Comparison of ENCODE assay signal across 8 cellular contexts in genomic region chr7:43646603-43647313, GRCh38.
DNase-seq lines count a peak whose midpoint lies in the region; ATAC-seq and TF ChIP-seq lines count a peak whose summit lies in the region.

No MANE protein-coding gene starts in this region.

- TF ChIP-seq CTCF in WTC11 (IDR thresholded peaks at IDR 0.05) (no peak), heart right ventricle (IDR thresholded peaks at IDR 0.05) (no peak)

- H2AFZ ChIP-seq in GM23248, result no peak overlapping the region

- WGBS in GM23248 (ENCODE audit: low coverage in 1 of 2, low lambda C conversion rate in 2 of 2, missing lambda C conversion rate in 2 of 2), 2 experiments, result 1 to 3% methylated on average over 8 of the region's 8 CpGs
- 27% methylated on average over 8 of the region's 8 CpGs for WGBS in heart right ventricle, 2 donors

- POLR2A ChIA-PET in WTC11 (lab: Charles Lee), result no interaction called here

- peak overlapping the region; percentile 18 for H3K4me3 Mint-ChIP-seq in WTC11

- H3K9me2 ChIP-seq in GM23248 (ENCODE audit: insufficient read depth), result no peaks in the 10 kb centered on the region

- H3K79me2 ChIP-seq in GM23248 (ENCODE audit: insufficient read depth), result peaks cover 21% of the 10 kb centered on the region

- H3K27ac ChIP-seq in GM23248 (peak overlapping the region; percentile 99), heart right ventricle (peak overlapping the region; percentile 72 to 96 (median 90)), skin epidermis (peak overlapping the region in 20 of 21 experiments; percentile 44 to 98 (median 90))

- peak overlapping the region; percentile 88 for H3K9ac ChIP-seq in GM23248

- no peaks in the 10 kb centered on the region for H3K27me3 Mint-ChIP-seq in WTC11 (ENCODE audit: low read depth)

- H4K20me1 ChIP-seq in GM23248 (ENCODE audit: insufficient read depth), result no peaks in the 10 kb centered on the region

- intact Hi-C loops in heart right ventricle (cut with DNase I), result loop anchor here in 3 of 10 donors (5.0 kb wide), 2 partner anchors 51 to 64 kb away; partner anchors contain the start of gene STK17A (in 3 of the 3)

- peak overlapping the region; percentile 76 for H3K4me2 ChIP-seq in GM23248 (ENCODE audit: unreplicated experiment)

- no peaks in the 10 kb centered on the region for H3K9me3 Mint-ChIP-seq in WTC11

- H3K27ac Mint-ChIP-seq in WTC11, result peak overlapping the region; percentile 98

- in situ Hi-C loops in GM23248 (cut with MboI), result no loop called here

- H3K9me3 ChIP-seq in GM23248 (ENCODE audit: low read depth), result no peaks in the 10 kb centered on the region
- H3K9me3 ChIP-seq in heart right ventricle, result no peaks in the 10 kb centered on the region

- no peaks in the 10 kb centered on the region for H3K36me3 ChIP-seq in GM23248 (ENCODE audit: low read depth)
- H3K36me3 ChIP-seq in heart right ventricle, result peaks cover 0 to 36% (median 7%) of the 10 kb centered on the region in 9 donors

- H3K27me3 ChIP-seq in GM23248 (replicated peaks; ENCODE audit: insufficient read depth) (no peaks in the 10 kb centered on the region), heart right ventricle (no peaks in the 10 kb centered on the region)

- H3K4me1 ChIP-seq in GM23248 (ENCODE audit: insufficient read depth) (peaks cover 58% of the 10 kb centered on the region), heart right ventricle (peaks cover 36 to 82% (median 69%) of the 10 kb centered on the region in 9 donors)

- H3K4me1 Mint-ChIP-seq in WTC11, result peaks cover 66% of the 10 kb centered on the region

- H3K4me3 ChIP-seq in GM23248 (peak overlapping the region; percentile 53), heart right ventricle (peak overlapping the region in 2 of 10 donors; percentile 21 to 25), skin epidermis (no peak overlapping the region)

- peaks cover 28% of the 10 kb centered on the region for H3K36me3 Mint-ChIP-seq in WTC11

- peak; percentile 4; the same call in 1 of the 2 replicates for ATAC-seq in WTC11
- ATAC-seq in heart right ventricle, result peak; percentile 11 to 45 (median 37)
- no peak for ATAC-seq in GM18907 (IDR thresholded peaks at IDR 0.05; ENCODE audit: unreplicated experiment)
- ATAC-seq in HG03460 (IDR thresholded peaks at IDR 0.05; ENCODE audit: unreplicated experiment), result no peak
- no peak for ATAC-seq in HG03097 (IDR thresholded peaks at IDR 0.05; ENCODE audit: low FRiP score, unreplicated experiment)

- H3F3A ChIP-seq in GM23248 (ENCODE audit: insufficient read depth), result peaks cover 77% of the 10 kb centered on the region

- CTCF ChIA-PET in WTC11 (lab: Charles Lee), result interaction anchor here (1.6 to 5.1 kb wide), 2 partner anchors 22 to 64 kb away, joined by 5 to 33 read pairs; partner anchors contain the start of gene STK17A

- DNase-seq in GM23248 (peak; percentile 90), WTC11 (ENCODE audit: low spot score) (no peak), heart right ventricle (no peak)
- DNase-seq in activated CD4-positive, CD25-positive, alpha-beta regulatory T cell (lab: John Stamatoyannopoulos, UW), result no peak

TF ChIP-seq in WTC11, 78 proteins besides CTCF, POLR2A, EP300 and RAD21:
- no peak for TF ChIP-seq SMAD3 (CRISPR knock-in tag; IDR thresholded peaks at IDR 0.05; ENCODE audit: borderline replicate concordance)
- no peak for TF ChIP-seq CDX4 (CRISPR knock-in tag; IDR thresholded peaks at IDR 0.05; ENCODE audit: borderline replicate concordance)
- no peak for TF ChIP-seq RORB (CRISPR knock-in tag; IDR thresholded peaks at IDR 0.05)
- TF ChIP-seq CBFB (CRISPR knock-in tag; IDR thresholded peaks at IDR 0.05; ENCODE audit: low read depth), result no peak
- no peak for TF ChIP-seq HMGA2 (CRISPR knock-in tag; IDR thresholded peaks at IDR 0.05)
- no peak for TF ChIP-seq E2F4 (CRISPR knock-in tag; IDR thresholded peaks at IDR 0.05; ENCODE audit: borderline replicate concordance, low read depth)
- no peak for TF ChIP-seq ETV6 (CRISPR knock-in tag; IDR thresholded peaks at IDR 0.05)

Comparison
In these comparisons a context has a peak if more than half of its experiments do, and no peak if none do; other contexts are left out.
1. ATAC-seq: peak in WTC11 (single experiment) and heart right ventricle (8 of 8); none in GM18907 (single experiment), HG03460 (single experiment) and HG03097 (single experiment).
2. Peak in every context shown above with its lines, with median percentiles within 50 percentile points of each other: H3K27ac ChIP-seq.